1 cellular context compared by ENCODE assay signal in genomic region chr14:76985540-76986260, GRCh38.
TF ChIP-seq lines count a peak whose summit lies in the region.

No MANE protein-coding gene starts in this region.

TF ChIP-seq in SK-N-SH, 30 proteins besides CTCF, POLR2A, EP300 and RAD21 (continued from another document):
- TF ChIP-seq, protein P1, sequence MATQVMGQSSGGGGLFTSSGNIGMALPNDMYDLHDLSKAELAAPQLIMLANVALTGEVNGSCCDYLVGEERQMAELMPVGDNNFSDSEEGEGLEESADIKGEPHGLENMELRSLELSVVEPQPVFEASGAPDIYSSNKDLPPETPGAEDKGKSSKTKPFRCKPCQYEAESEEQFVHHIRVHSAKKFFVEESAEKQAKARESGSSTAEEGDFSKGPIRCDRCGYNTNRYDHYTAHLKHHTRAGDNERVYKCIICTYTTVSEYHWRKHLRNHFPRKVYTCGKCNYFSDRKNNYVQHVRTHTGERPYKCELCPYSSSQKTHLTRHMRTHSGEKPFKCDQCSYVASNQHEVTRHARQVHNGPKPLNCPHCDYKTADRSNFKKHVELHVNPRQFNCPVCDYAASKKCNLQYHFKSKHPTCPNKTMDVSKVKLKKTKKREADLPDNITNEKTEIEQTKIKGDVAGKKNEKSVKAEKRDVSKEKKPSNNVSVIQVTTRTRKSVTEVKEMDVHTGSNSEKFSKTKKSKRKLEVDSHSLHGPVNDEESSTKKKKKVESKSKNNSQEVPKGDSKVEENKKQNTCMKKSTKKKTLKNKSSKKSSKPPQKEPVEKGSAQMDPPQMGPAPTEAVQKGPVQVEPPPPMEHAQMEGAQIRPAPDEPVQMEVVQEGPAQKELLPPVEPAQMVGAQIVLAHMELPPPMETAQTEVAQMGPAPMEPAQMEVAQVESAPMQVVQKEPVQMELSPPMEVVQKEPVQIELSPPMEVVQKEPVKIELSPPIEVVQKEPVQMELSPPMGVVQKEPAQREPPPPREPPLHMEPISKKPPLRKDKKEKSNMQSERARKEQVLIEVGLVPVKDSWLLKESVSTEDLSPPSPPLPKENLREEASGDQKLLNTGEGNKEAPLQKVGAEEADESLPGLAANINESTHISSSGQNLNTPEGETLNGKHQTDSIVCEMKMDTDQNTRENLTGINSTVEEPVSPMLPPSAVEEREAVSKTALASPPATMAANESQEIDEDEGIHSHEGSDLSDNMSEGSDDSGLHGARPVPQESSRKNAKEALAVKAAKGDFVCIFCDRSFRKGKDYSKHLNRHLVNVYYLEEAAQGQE (IDR thresholded peaks at IDR 0.05; ENCODE audit: low read depth, low read length): no peak
- TF ChIP-seq GATA2 (CRISPR knock-in tag; IDR thresholded peaks at IDR 0.05): no peak
- TF ChIP-seq FOXM1 (IDR thresholded peaks at IDR 0.05; ENCODE audit: low read depth): no peak
- peak; percentile 20; the same call in 1 of the 2 replicates for TF ChIP-seq FOSL2 (IDR thresholded peaks at IDR 0.05; ENCODE audit: borderline replicate concordance, low read depth)
- no peak for TF ChIP-seq SIN3A (IDR thresholded peaks at IDR 0.05; ENCODE audit: borderline replicate concordance, low read depth, low read length)
- TF ChIP-seq RCOR1 (IDR thresholded peaks at IDR 0.05; ENCODE audit: low read length): no peak
